In the genomic region with DNA sequence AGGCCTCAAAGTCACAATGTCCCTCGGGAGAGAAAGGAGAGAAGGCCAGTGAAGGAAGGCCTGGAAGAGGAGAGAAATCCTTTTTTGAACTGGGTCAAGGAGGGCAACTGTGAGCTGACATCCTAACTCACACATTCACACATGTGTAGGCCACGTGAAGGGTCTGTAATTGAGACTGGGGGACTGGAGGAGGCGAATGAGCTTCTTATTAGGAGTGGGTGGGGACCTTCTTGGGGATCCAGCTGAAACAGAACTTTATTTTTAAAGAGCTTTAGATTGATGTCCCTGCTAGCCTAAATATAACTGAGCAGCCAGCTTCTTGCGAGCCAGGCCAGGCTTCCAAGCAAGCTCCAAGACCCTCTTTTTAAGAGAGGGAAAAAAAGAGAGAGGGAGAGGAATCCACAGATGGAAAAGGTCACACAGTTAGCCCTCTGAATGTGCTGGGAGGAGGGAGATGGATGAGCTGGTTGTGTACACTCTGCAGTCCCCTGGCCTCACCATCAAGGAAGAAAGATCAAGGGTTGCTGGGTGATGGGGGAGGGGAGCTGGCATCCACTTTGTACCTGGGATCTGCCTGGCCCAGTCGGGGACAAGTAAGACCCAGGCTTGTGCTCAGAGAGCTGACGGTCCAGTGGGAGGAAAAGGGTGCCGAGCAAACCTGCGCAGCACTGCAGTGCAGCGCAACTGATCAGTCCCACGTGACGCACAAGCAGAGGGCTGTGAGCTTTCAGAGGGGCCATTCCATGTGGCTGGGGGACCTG, we compare ENCODE assay signal across 1 cellular context.
A peak's percentile ranks its signal among the peaks of the same experiment; 100 is the strongest.
TF ChIP-seq lines count a peak whose summit lies in the region.

No MANE protein-coding gene starts in this region.

TF ChIP-seq in HepG2, 621 proteins besides CTCF, POLR2A, EP300 and RAD21 (continued from another document and continues in another):
- TF ChIP-seq, protein P1, sequence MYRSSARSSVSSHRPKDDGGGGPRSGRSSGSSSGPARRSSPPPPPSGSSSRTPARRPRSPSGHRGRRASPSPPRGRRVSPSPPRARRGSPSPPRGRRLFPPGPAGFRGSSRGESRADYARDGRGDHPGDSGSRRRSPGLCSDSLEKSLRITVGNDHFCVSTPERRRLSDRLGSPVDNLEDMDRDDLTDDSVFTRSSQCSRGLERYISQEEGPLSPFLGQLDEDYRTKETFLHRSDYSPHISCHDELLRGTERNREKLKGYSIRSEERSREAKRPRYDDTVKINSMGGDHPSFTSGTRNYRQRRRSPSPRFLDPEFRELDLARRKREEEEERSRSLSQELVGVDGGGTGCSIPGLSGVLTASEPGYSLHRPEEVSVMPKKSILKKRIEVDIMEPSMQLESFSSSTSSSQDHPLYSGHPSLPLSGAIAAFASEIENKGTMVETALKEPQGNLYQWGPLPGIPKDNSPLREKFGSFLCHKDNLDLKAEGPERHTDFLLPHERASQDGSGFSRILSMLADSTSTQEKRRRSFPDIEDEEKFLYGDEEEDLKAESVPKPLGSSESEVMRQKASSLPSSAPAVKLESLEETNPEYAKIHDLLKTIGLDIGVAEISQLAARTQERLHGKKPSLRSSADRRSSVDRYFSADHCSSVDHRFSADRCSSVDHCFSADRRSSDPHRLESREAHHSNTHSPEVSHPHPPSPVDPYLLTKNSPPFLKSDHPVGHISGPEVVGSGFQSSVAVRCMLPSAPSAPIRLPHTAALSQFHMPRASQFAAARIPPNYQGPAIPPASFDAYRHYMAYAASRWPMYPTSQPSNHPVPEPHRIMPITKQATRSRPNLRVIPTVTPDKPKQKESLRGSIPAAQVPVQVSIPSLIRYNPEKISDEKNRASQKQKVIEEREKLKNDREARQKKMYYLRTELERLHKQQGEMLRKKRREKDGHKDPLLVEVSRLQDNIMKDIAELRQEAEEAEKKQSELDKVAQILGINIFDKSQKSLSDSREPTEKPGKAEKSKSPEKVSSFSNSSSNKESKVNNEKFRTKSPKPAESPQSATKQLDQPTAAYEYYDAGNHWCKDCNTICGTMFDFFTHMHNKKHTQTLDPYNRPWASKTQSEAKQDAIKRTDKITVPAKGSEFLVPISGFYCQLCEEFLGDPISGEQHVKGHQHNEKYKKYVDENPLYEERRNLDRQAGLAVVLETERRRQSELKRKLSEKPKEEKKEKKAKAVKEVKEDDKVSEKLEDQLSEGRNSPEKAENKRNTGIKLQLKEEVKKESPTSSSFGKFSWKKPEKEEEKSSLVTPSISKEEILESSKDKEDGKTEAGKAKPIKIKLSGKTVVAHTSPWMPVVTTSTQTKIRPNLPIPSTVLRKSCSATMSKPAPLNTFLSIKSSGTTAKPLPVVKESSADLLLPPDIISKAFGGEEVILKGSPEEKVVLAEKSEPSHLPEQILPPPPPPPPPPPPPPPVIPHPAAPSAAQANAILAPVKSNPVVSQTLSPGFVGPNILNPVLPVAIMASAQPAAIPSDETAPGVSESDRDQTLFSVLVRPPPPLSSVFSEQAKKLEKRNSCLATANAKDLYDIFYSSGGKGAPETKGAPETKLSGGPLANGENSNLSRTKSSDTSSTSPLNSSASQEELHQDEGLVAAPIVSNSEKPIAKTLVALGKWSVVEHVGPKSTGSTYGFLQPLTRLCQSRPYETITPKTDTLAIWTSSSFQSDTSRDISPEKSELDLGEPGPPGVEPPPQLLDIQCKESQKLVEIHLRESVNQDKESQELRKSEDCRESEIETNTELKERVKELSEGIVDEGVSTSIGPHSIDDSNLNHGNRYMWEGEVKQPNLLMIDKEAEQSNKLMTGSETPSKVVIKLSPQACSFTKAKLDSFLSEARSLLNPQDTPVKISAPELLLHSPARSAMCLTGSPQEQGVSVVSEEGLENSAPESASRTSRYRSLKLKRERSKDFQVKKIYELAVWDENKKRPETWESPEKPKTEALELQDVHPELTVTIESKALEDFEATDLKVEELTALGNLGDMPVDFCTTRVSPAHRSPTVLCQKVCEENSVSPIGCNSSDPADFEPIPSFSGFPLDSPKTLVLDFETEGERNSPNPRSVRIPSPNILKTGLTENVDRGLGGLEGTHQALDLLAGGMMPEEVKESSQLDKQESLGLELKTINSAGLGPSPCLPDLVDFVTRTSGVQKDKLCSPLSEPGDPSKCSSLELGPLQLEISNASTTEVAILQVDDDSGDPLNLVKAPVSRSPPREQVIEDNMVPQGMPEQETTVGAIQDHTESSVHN (CRISPR knock-in tag; IDR thresholded peaks at IDR 0.05), result no peak
- TF ChIP-seq ZNF614 (CRISPR knock-in tag; IDR thresholded peaks at IDR 0.05; ENCODE audit: borderline replicate concordance), result no peak
- no peak for TF ChIP-seq KLF13 (CRISPR knock-in tag; IDR thresholded peaks at IDR 0.05)
- 0 out of 2 replicates have a peak, but pooled peaks have one; percentile 22 for TF ChIP-seq DR1 (CRISPR knock-in tag; IDR thresholded peaks at IDR 0.05)
- TF ChIP-seq HNF4G (IDR thresholded peaks at IDR 0.05; ENCODE audit: borderline replicate concordance, low read depth, low read length), result peak; percentile 74; the same call in 1 of the 2 replicates
- TF ChIP-seq HNF4G (CRISPR knock-in tag; IDR thresholded peaks at IDR 0.05; ENCODE audit: borderline replicate concordance, low read depth), result no peak; the same call in 1 of the 2 replicates
- peak; percentile 61 for TF ChIP-seq NR2F6 (IDR thresholded peaks at IDR 0.05)
- TF ChIP-seq NR2F6 (CRISPR knock-in tag; IDR thresholded peaks at IDR 0.05), result peak; percentile 80
- TF ChIP-seq ELF3 (CRISPR knock-in tag; IDR thresholded peaks at IDR 0.05), result peak; percentile 39; the same call in 1 of the 2 replicates
- TF ChIP-seq GABPA (IDR thresholded peaks at IDR 0.05; ENCODE audit: low read depth, low read length), result no peak
- 0 out of 2 replicates have a peak, but pooled peaks have one; percentile 22 for TF ChIP-seq GABPA (CRISPR knock-in tag; IDR thresholded peaks at IDR 0.05; ENCODE audit: low read depth)
- TF ChIP-seq, protein P2, sequence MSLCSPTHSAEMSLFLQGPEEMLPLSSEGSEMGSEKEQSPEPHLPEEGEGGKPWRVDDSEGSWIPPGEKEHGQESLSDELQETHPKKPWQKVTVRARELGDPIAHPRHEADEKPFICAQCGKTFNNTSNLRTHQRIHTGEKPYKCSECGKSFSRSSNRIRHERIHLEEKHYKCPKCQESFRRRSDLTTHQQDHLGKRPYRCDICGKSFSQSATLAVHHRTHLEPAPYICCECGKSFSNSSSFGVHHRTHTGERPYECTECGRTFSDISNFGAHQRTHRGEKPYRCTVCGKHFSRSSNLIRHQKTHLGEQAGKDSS (CRISPR knock-in tag; IDR thresholded peaks at IDR 0.05; ENCODE audit: borderline replicate concordance, low read depth), result no peak
- TF ChIP-seq, protein P3, sequence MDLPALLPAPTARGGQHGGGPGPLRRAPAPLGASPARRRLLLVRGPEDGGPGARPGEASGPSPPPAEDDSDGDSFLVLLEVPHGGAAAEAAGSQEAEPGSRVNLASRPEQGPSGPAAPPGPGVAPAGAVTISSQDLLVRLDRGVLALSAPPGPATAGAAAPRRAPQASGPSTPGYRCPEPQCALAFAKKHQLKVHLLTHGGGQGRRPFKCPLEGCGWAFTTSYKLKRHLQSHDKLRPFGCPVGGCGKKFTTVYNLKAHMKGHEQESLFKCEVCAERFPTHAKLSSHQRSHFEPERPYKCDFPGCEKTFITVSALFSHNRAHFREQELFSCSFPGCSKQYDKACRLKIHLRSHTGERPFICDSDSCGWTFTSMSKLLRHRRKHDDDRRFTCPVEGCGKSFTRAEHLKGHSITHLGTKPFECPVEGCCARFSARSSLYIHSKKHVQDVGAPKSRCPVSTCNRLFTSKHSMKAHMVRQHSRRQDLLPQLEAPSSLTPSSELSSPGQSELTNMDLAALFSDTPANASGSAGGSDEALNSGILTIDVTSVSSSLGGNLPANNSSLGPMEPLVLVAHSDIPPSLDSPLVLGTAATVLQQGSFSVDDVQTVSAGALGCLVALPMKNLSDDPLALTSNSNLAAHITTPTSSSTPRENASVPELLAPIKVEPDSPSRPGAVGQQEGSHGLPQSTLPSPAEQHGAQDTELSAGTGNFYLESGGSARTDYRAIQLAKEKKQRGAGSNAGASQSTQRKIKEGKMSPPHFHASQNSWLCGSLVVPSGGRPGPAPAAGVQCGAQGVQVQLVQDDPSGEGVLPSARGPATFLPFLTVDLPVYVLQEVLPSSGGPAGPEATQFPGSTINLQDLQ (CRISPR knock-in tag; IDR thresholded peaks at IDR 0.05), result no peak
- TF ChIP-seq, protein P4, sequence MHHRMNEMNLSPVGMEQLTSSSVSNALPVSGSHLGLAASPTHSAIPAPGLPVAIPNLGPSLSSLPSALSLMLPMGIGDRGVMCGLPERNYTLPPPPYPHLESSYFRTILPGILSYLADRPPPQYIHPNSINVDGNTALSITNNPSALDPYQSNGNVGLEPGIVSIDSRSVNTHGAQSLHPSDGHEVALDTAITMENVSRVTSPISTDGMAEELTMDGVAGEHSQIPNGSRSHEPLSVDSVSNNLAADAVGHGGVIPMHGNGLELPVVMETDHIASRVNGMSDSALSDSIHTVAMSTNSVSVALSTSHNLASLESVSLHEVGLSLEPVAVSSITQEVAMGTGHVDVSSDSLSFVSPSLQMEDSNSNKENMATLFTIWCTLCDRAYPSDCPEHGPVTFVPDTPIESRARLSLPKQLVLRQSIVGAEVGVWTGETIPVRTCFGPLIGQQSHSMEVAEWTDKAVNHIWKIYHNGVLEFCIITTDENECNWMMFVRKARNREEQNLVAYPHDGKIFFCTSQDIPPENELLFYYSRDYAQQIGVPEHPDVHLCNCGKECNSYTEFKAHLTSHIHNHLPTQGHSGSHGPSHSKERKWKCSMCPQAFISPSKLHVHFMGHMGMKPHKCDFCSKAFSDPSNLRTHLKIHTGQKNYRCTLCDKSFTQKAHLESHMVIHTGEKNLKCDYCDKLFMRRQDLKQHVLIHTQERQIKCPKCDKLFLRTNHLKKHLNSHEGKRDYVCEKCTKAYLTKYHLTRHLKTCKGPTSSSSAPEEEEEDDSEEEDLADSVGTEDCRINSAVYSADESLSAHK (CRISPR knock-in tag; IDR thresholded peaks at IDR 0.05; ENCODE audit: borderline replicate concordance), result no peak
- TF ChIP-seq SAP130 (CRISPR knock-in tag; IDR thresholded peaks at IDR 0.05; ENCODE audit: low read depth), result no peak
- TF ChIP-seq AGO2 (optimal IDR thresholded peaks at IDR 0.05; ENCODE audit: low read depth, low read length), result no peak
- no peak for TF ChIP-seq ZNF24 (IDR thresholded peaks at IDR 0.05)
- TF ChIP-seq ZBTB38 (CRISPR knock-in tag; IDR thresholded peaks at IDR 0.05), result peak; percentile 53; the same call in 1 of the 2 replicates
- no peak for TF ChIP-seq ZFY (CRISPR knock-in tag; IDR thresholded peaks at IDR 0.05)
- TF ChIP-seq ASH2L (IDR thresholded peaks at IDR 0.05; ENCODE audit: insufficient read length, low read depth, low read length), result peak; percentile 25
- peak; percentile 76; the same call in 1 of the 2 replicates for TF ChIP-seq TRIM24 (CRISPR knock-in tag; IDR thresholded peaks at IDR 0.05)
- TF ChIP-seq HOXA3 (CRISPR knock-in tag; IDR thresholded peaks at IDR 0.05), result peak; percentile 65
- no peak for TF ChIP-seq ZC3H13 (CRISPR knock-in tag; IDR thresholded peaks at IDR 0.05)
- TF ChIP-seq PHF8 (CRISPR knock-in tag; IDR thresholded peaks at IDR 0.05), result no peak
- TF ChIP-seq CCAR2 (optimal IDR thresholded peaks at IDR 0.05; ENCODE audit: low read depth, low read length), result no peak
- no peak for TF ChIP-seq ZNF883 (CRISPR knock-in tag; IDR thresholded peaks at IDR 0.05; ENCODE audit: not compliant biosample characterization)
- no peak for TF ChIP-seq KAT8 (CRISPR knock-in tag; IDR thresholded peaks at IDR 0.05)
- TF ChIP-seq ZNF501 (CRISPR knock-in tag; IDR thresholded peaks at IDR 0.05), result 0 out of 2 replicates have a peak, but pooled peaks have one; percentile 44
- TF ChIP-seq ZNF644 (CRISPR knock-in tag; IDR thresholded peaks at IDR 0.05; ENCODE audit: low read depth), result no peak
- TF ChIP-seq BCL6 (CRISPR knock-in tag; IDR thresholded peaks at IDR 0.05), result 0 out of 2 replicates have a peak, but pooled peaks have one; percentile 17
- TF ChIP-seq ZMYM3 (CRISPR knock-in tag; IDR thresholded peaks at IDR 0.05), result peak; percentile 33; the same call in 1 of the 2 replicates
- TF ChIP-seq, protein P5, sequence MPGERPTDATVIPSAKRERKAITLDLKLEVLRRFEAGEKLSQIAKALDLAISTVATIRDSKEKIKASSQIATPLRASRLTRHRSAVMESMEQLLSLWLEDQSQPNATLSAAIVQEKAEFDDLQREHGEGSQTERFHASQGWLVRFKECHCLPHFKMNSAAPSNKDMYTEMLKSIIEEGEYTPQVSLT (CRISPR knock-in tag; IDR thresholded peaks at IDR 0.05; ENCODE audit: borderline replicate concordance, low read depth), result no peak
- TF ChIP-seq, protein P6, sequence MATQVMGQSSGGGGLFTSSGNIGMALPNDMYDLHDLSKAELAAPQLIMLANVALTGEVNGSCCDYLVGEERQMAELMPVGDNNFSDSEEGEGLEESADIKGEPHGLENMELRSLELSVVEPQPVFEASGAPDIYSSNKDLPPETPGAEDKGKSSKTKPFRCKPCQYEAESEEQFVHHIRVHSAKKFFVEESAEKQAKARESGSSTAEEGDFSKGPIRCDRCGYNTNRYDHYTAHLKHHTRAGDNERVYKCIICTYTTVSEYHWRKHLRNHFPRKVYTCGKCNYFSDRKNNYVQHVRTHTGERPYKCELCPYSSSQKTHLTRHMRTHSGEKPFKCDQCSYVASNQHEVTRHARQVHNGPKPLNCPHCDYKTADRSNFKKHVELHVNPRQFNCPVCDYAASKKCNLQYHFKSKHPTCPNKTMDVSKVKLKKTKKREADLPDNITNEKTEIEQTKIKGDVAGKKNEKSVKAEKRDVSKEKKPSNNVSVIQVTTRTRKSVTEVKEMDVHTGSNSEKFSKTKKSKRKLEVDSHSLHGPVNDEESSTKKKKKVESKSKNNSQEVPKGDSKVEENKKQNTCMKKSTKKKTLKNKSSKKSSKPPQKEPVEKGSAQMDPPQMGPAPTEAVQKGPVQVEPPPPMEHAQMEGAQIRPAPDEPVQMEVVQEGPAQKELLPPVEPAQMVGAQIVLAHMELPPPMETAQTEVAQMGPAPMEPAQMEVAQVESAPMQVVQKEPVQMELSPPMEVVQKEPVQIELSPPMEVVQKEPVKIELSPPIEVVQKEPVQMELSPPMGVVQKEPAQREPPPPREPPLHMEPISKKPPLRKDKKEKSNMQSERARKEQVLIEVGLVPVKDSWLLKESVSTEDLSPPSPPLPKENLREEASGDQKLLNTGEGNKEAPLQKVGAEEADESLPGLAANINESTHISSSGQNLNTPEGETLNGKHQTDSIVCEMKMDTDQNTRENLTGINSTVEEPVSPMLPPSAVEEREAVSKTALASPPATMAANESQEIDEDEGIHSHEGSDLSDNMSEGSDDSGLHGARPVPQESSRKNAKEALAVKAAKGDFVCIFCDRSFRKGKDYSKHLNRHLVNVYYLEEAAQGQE (IDR thresholded peaks at IDR 0.05; ENCODE audit: borderline replicate concordance in 1 of 2, low read depth in 1 of 2, low read length in 2 of 2), result no peak
- TF ChIP-seq ZNF329 (CRISPR knock-in tag; IDR thresholded peaks at IDR 0.05; ENCODE audit: low read depth), result no peak
- no peak for TF ChIP-seq RFX5 (IDR thresholded peaks at IDR 0.05; ENCODE audit: low read depth, low read length)
- TF ChIP-seq ZNF20 (CRISPR knock-in tag; IDR thresholded peaks at IDR 0.05), result no peak
- TF ChIP-seq, protein P7, sequence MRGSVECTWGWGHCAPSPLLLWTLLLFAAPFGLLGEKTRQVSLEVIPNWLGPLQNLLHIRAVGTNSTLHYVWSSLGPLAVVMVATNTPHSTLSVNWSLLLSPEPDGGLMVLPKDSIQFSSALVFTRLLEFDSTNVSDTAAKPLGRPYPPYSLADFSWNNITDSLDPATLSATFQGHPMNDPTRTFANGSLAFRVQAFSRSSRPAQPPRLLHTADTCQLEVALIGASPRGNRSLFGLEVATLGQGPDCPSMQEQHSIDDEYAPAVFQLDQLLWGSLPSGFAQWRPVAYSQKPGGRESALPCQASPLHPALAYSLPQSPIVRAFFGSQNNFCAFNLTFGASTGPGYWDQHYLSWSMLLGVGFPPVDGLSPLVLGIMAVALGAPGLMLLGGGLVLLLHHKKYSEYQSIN (CRISPR knock-in tag; IDR thresholded peaks at IDR 0.05; ENCODE audit: borderline replicate concordance), result no peak
- peak; percentile 78 for TF ChIP-seq FOXA3 (CRISPR knock-in tag; IDR thresholded peaks at IDR 0.05)
- no peak for TF ChIP-seq ZZZ3 (CRISPR knock-in tag; IDR thresholded peaks at IDR 0.05; ENCODE audit: borderline replicate concordance)
- no peak for TF ChIP-seq NAIF1 (CRISPR knock-in tag; IDR thresholded peaks at IDR 0.05; ENCODE audit: borderline replicate concordance)
